In genomic region chr1:7783826-7784491, GRCh38 we compare ENCODE assay signal across 8 cellular contexts. TPM values are rescaled to one million over a fixed set of nuclear protein-coding genes. Genes with fewer than 3 reads are reported as not detected.
DNase-seq lines count a peak whose midpoint lies in the region; ATAC-seq, FAIRE-seq and TF ChIP-seq lines count a peak whose summit lies in the region.

TSS of gene PER3 (plus strand) at chr1:7784291. CDS start at chr1:7784878, 587 bp downstream.

- 1% methylated on average over 61 to 90 of the region's 90 CpGs for WGBS in heart right ventricle, 2 donors
- WGBS in transverse colon (ENCODE audit: low coverage in 1 of 2), 2 donors: 0% methylated on average over 7 of the region's 90 CpGs; no CpG with 5 or more reads in 1 of the 2 donors

- FAIRE-seq in GM12891 (lab: Jason Lieb, UNC): peak; percentile 91

- peak within 1 kb of the TSS; percentile 83 to 84 for H3K27ac Mint-ChIP-seq in T-cell

- DNase-seq in GM12891 (ENCODE audit: insufficient read length, low spot score) (peak; percentile 91), NCI-H128 (lab: John Stamatoyannopoulos, UW; ENCODE audit: unreplicated experiment) (peak; percentile 98), T-cell (peak; percentile 75 to 94 (median 87)), amniotic epithelial cell (ENCODE audit: low read depth) (peak; percentile 92), heart right ventricle (peak; percentile 96 to 99), posterior cingulate gyrus (peak; percentile 94 to 100 (median 98)), transverse colon (peak; percentile 97)

- no peaks in the 10 kb centered on the region for H3K27me3 Mint-ChIP-seq in T-cell

- peaks cover 0 to 63% (median 36%) of the 10 kb centered on the region in 9 donors for H3K36me3 ChIP-seq in heart right ventricle
- peaks cover 0 to 26% (median 6%) of the 10 kb centered on the region in 4 donors for H3K36me3 ChIP-seq in transverse colon

- TF ChIP-seq POLR2A in GM12891 (IDR thresholded peaks at IDR 0.05; ENCODE audit: low read depth, low read length) (no peak), transverse colon (IDR thresholded peaks at IDR 0.05) (peak; percentile 3)

- H3K4me1 Mint-ChIP-seq in T-cell: peaks cover 24 to 30% (median 29%) of the 10 kb centered on the region in 3 donors

- POLR2A ChIA-PET in T-cell (lab: Charles Lee): interaction anchor here (0.6 kb wide), 2 partner anchors 79 to 156 kb away, joined by 4 to 6 read pairs; no protein-coding TSS in a partner anchor

- H3K27me3 ChIP-seq in heart right ventricle: no peaks in the 10 kb centered on the region
- H3K27me3 ChIP-seq in transverse colon: no peaks in the 10 kb centered on the region

- peaks cover 3 to 52% (median 33%) of the 10 kb centered on the region in 9 donors for H3K4me1 ChIP-seq in heart right ventricle
- H3K4me1 ChIP-seq in transverse colon: peaks cover 0 to 43% (median 15%) of the 10 kb centered on the region in 4 donors

- H3K4me3 ChIP-seq in heart right ventricle: peak within 1 kb of the TSS; percentile 45 to 84 (median 66)
- H3K4me3 ChIP-seq in transverse colon: peak within 1 kb of the TSS; percentile 49 to 69 (median 62)

- CTCF ChIA-PET in T-cell (lab: Charles Lee): interaction anchor here in 1 of 2 donors (0.6 to 1.0 kb wide), 2 partner anchors 32 to 653 kb away, joined by 3 read pairs; no protein-coding TSS in a partner anchor

- no peak for TF ChIP-seq CTCF in heart right ventricle (IDR thresholded peaks at IDR 0.05)
- no peak for TF ChIP-seq CTCF in transverse colon (IDR thresholded peaks at IDR 0.05)

- H3K4me3 Mint-ChIP-seq in T-cell: peak within 1 kb of the TSS; percentile 71 to 79 (median 79)

- peak within 1 kb of the TSS; percentile 73 to 99 (median 94) for H3K27ac ChIP-seq in heart right ventricle
- peak within 1 kb of the TSS; percentile 89 to 92 (median 90) for H3K27ac ChIP-seq in transverse colon

- TF ChIP-seq EP300 in transverse colon (IDR thresholded peaks at IDR 0.05; ENCODE audit: low read depth): peak; percentile 25

- peaks cover 9% of the 10 kb centered on the region for H3K36me3 Mint-ChIP-seq in T-cell

- in situ Hi-C loops in transverse colon (cut with MboI; ENCODE audit: low pct_ligation_motif_present in 1 of 4, low pct_unique_long_range_greater_than_20kb in 1 of 4, low sequenced_read_pairs in 3 of 4): no loop called here

- ATAC-seq in HG02678 (IDR thresholded peaks at IDR 0.05; ENCODE audit: unreplicated experiment) (peak; percentile 93), T-cell (replicated peaks in 1 of 4) (peak; percentile 88 to 93 (median 90)), heart right ventricle (peak; percentile 96 to 98 (median 97))

- H3K9me3 ChIP-seq in heart right ventricle (no peaks in the 10 kb centered on the region), transverse colon (no peaks in the 10 kb centered on the region)

- no peaks in the 10 kb centered on the region for H3K9me3 Mint-ChIP-seq in T-cell

- intact Hi-C loops in heart right ventricle (cut with DNase I): no loop called here
- intact Hi-C loops in posterior cingulate gyrus (cut with DNase I): loop anchor here (1.0 to 10.0 kb wide), 3 partner anchors 13 to 181 kb away; partner anchors contain the start of genes PARK7 and VAMP3
- intact Hi-C loops in transverse colon (cut with DNase I; ENCODE audit: low total_unique reads): no loop called here

TF ChIP-seq in GM12891, 5 proteins besides CTCF, POLR2A, EP300 and RAD21:
- no peak for TF ChIP-seq POU2F2 (IDR thresholded peaks at IDR 0.05; ENCODE audit: low read depth, low read length)
- no peak for TF ChIP-seq TAF1 (IDR thresholded peaks at IDR 0.05; ENCODE audit: low read depth, low read length)
- TF ChIP-seq PAX5 (IDR thresholded peaks at IDR 0.05; ENCODE audit: insufficient read depth, low read length, severe bottlenecking): no peak
- no peak for TF ChIP-seq POLR2AphosphoS5 (IDR thresholded peaks at IDR 0.05; ENCODE audit: low read depth, low read length)
- TF ChIP-seq SPI1 (IDR thresholded peaks at IDR 0.05; ENCODE audit: low read depth, low read length): no peak

RNA-seq across cellular contexts. Expression of gene PER3, which starts in this region (rescaled TPM):
- 3.1 TPM for polyA plus RNA-seq in GM12891 (2012; ENCODE audit: low read depth, missing spikeins)
- total RNA-seq in T-cell (10 to 100 TPM in 1 of 5 donors, 1 to 10 TPM in 4; 4.2 to 13.5 (median 7.4) TPM), heart right ventricle (10 to 100 TPM in 9 of 10 donors, 1 to 10 TPM in 1; 8.0 to 36.3 (median 20.7) TPM), transverse colon (10 to 100 TPM in 3 of 4 donors, 1 to 10 TPM in 1; 3.8 to 23.9 (median 12.9) TPM)
- 10 to 100 TPM in 1 of 2 donors, 1 to 10 TPM in 1; 2.1 to 13.7 TPM for polyA plus RNA-seq in heart right ventricle

Comparison
In these comparisons a context has a peak if more than half of its experiments do, and no peak if none do; other contexts are left out.
1. Peak in every context shown above with its lines: DNase-seq, ATAC-seq, H3K4me3 ChIP-seq and H3K27ac ChIP-seq.